ENCODE assay signal across 1 cellular context in genomic region chr6:126182650-126183311, GRCh38.
TF ChIP-seq lines count a peak whose summit lies in the region.

No MANE protein-coding gene starts in this region.

TF ChIP-seq in H1, 55 proteins besides CTCF, POLR2A, EP300 and RAD21:
- TF ChIP-seq RBBP5 (IDR thresholded peaks at IDR 0.05; ENCODE audit: borderline replicate concordance, low read depth, low read length): no peak
- TF ChIP-seq CHD1 (IDR thresholded peaks at IDR 0.05; ENCODE audit: low read depth, low read length): no peak
- no peak for TF ChIP-seq SP2 (IDR thresholded peaks at IDR 0.05; ENCODE audit: low read length)
- TF ChIP-seq CBX8 (IDR thresholded peaks at IDR 0.05; ENCODE audit: borderline replicate concordance, low read depth, low read length): no peak
